ENCODE assay signal across 12 cellular contexts in genomic region chr1:9941-10717, GRCh38. TPM values are rescaled to one million over a fixed set of nuclear protein-coding genes. Genes with fewer than 3 reads are reported as not detected.
DNase-seq lines count a peak whose midpoint lies in the region; ATAC-seq and TF ChIP-seq lines count a peak whose summit lies in the region.
"Not testable (repeated sequence)": the region's sequence is repeated elsewhere in the genome, so short reads cannot be mapped to it uniquely, and the experiment has no call there.
"Had no signal": no experiment of that assay in that cellular context is flagged by ENCODE, and none has a peak within 500 bp of the region (broad histone marks: within the 10 kb centered on the region; RNA-seq: fewer than 3 reads in every experiment).

No MANE protein-coding gene starts in this region.

- H3K4me3 Mint-ChIP-seq in CD4-positive, CD25-positive, alpha-beta regulatory T cell; T-helper 2 cell treated with Interferon-gamma antibody and Interleukin-4, amounts not matched to agents 5 μg/mL and 100 μg/mL, for 36 hours; activated naive CD8-positive, alpha-beta T cell treated with anti-CD3 and anti-CD28 coated beads, Interleukin-2, amount 10 ng/mL, durations not matched to agents 7 days and 5 days; glutamatergic neuron (ENCODE audit: unreplicated experiment); progenitor cell of endocrine pancreas (ENCODE audit: low read depth): not testable (repeated sequence)

- not testable (repeated sequence) for H3K9me3 Mint-ChIP-seq in CD4-positive, CD25-positive, alpha-beta regulatory T cell; T-helper 2 cell treated with Interferon-gamma antibody and Interleukin-4, amounts not matched to agents 5 μg/mL and 100 μg/mL, for 36 hours; activated naive CD8-positive, alpha-beta T cell treated with anti-CD3 and anti-CD28 coated beads, Interleukin-2, amount 10 ng/mL, durations not matched to agents 7 days and 5 days; glutamatergic neuron (ENCODE audit: unreplicated experiment); progenitor cell of endocrine pancreas (ENCODE audit: low read depth)

- not testable (repeated sequence) for H3K36me3 Mint-ChIP-seq in CD4-positive, CD25-positive, alpha-beta regulatory T cell; T-helper 2 cell treated with Interferon-gamma antibody and Interleukin-4, amounts not matched to agents 5 μg/mL and 100 μg/mL, for 36 hours (ENCODE audit: low read depth); activated naive CD8-positive, alpha-beta T cell treated with anti-CD3 and anti-CD28 coated beads, Interleukin-2, amount 10 ng/mL, durations not matched to agents 7 days and 5 days; glutamatergic neuron (ENCODE audit: unreplicated experiment); progenitor cell of endocrine pancreas (ENCODE audit: insufficient read depth)

- ATAC-seq in CD4-positive, CD25-positive, alpha-beta regulatory T cell (ENCODE audit: low read depth in 2 of 2), result not testable (repeated sequence)
- peak; percentile 50 for ATAC-seq in activated naive CD8-positive, alpha-beta T cell treated with anti-CD3 and anti-CD28 coated beads, Interleukin-2, amount 10 ng/mL, durations not matched to agents 7 days and 5 days (ENCODE audit: low read depth)

- H3K36me3 ChIP-seq in CD4-positive, CD25-positive, alpha-beta regulatory T cell (ENCODE audit: control insufficient read depth, insufficient read depth, low read length); stomach: not testable (repeated sequence)

- WGBS in lower leg skin, 2 donors, result 92 to 93% methylated on average over 8 to 12 of the region's 37 CpGs
- 62 to 89% (median 81%) methylated on average over 9 to 21 of the region's 37 CpGs; no CpG with 5 or more reads in 1 of the 5 donors for WGBS in stomach, 5 donors

- not testable (repeated sequence) for H3K27ac ChIP-seq in CD4-positive, CD25-positive, alpha-beta regulatory T cell (ENCODE audit: insufficient read depth, low read length, poor library complexity, severe bottlenecking); stomach

- intact Hi-C loops in lower leg skin (cut with DNase I; ENCODE audit: low total_unique reads); stomach (cut with DNase I; ENCODE audit: low total_unique reads): not testable (repeated sequence)

- not testable (repeated sequence) for H3K9me3 ChIP-seq in CD4-positive, CD25-positive, alpha-beta regulatory T cell (ENCODE audit: control insufficient read depth in 2 of 2, low read length in 2 of 2); stomach

- not testable (repeated sequence) for H3K4me1 Mint-ChIP-seq in CD4-positive, CD25-positive, alpha-beta regulatory T cell; T-helper 2 cell treated with Interferon-gamma antibody and Interleukin-4, amounts not matched to agents 5 μg/mL and 100 μg/mL, for 36 hours (ENCODE audit: low read depth); activated naive CD8-positive, alpha-beta T cell treated with anti-CD3 and anti-CD28 coated beads, Interleukin-2, amount 10 ng/mL, durations not matched to agents 7 days and 5 days; glutamatergic neuron (ENCODE audit: low read depth, unreplicated experiment); progenitor cell of endocrine pancreas (ENCODE audit: low read depth)

- H3K27me3 Mint-ChIP-seq in CD4-positive, CD25-positive, alpha-beta regulatory T cell; T-helper 2 cell treated with Interferon-gamma antibody and Interleukin-4, amounts not matched to agents 5 μg/mL and 100 μg/mL, for 36 hours (ENCODE audit: low read depth); activated naive CD8-positive, alpha-beta T cell treated with anti-CD3 and anti-CD28 coated beads, Interleukin-2, amount 10 ng/mL, durations not matched to agents 7 days and 5 days; glutamatergic neuron (ENCODE audit: unreplicated experiment); progenitor cell of endocrine pancreas: not testable (repeated sequence)

- not testable (repeated sequence) for H3K27me3 ChIP-seq in CD4-positive, CD25-positive, alpha-beta regulatory T cell (ENCODE audit: control insufficient read depth, insufficient read depth, low read length); stomach

- H3K4me3 ChIP-seq in CD4-positive, CD25-positive, alpha-beta regulatory T cell (ENCODE audit: low read depth, low read length); lower leg skin (ENCODE audit: low read depth, poor library complexity, severe bottlenecking); stomach: not testable (repeated sequence)

- not testable (repeated sequence) for TF ChIP-seq CTCF in glutamatergic neuron (IDR thresholded peaks at IDR 0.05; ENCODE audit: partially characterized antibody, unreplicated experiment); lower leg skin (IDR thresholded peaks at IDR 0.05); progenitor cell of endocrine pancreas (IDR thresholded peaks at IDR 0.05; ENCODE audit: unreplicated experiment); stomach (IDR thresholded peaks at IDR 0.05)

- not testable (repeated sequence) for H3K27ac Mint-ChIP-seq in CD4-positive, CD25-positive, alpha-beta regulatory T cell; T-helper 2 cell treated with Interferon-gamma antibody and Interleukin-4, amounts not matched to agents 5 μg/mL and 100 μg/mL, for 36 hours; activated naive CD8-positive, alpha-beta T cell treated with anti-CD3 and anti-CD28 coated beads, Interleukin-2, amount 10 ng/mL, durations not matched to agents 7 days and 5 days; glutamatergic neuron (ENCODE audit: unreplicated experiment); progenitor cell of endocrine pancreas

- POLR2A ChIA-PET in activated naive CD8-positive, alpha-beta T cell treated with anti-CD3 and anti-CD28 coated beads, Interleukin-2, amount 10 ng/mL, durations not matched to agents 7 days and 5 days (lab: Charles Lee), result not testable (repeated sequence)

- DNase-seq in CD4-positive, CD25-positive, alpha-beta regulatory T cell, result peak in 2 of 3 donors; percentile 11 to 45
- DNase-seq in T-helper 2 cell treated with Interferon-gamma antibody and Interleukin-4, amounts not matched to agents 5 μg/mL and 100 μg/mL, for 36 hours (ENCODE audit: low spot score), result peak; percentile 15
- peak; percentile 53 for DNase-seq in activated CD8-positive, alpha-beta memory T cell treated with anti-CD3 and anti-CD28 coated beads, Interleukin-2, amount 50 U/mL, for 48 hours
- peak; percentile 61 for DNase-seq in activated naive CD8-positive, alpha-beta T cell treated with anti-CD3 and anti-CD28 coated beads, Interleukin-2, amount 10 ng/mL, durations not matched to agents 7 days and 5 days
- DNase-seq in glutamatergic neuron, result peak; percentile 25
- peak; percentile 15 to 76 for DNase-seq in lower leg skin (ENCODE audit: low spot score in 2 of 2)
- DNase-seq in progenitor cell of endocrine pancreas (ENCODE audit: low spot score, unreplicated experiment), result peak; percentile 8
- DNase-seq in stomach, result peak; percentile 41

- not testable (repeated sequence) for TF ChIP-seq EP300 in stomach (IDR thresholded peaks at IDR 0.05)

- H3K4me1 ChIP-seq in CD4-positive, CD25-positive, alpha-beta regulatory T cell (ENCODE audit: control insufficient read depth, insufficient read depth, low read length, poor library complexity, severe bottlenecking); stomach: not testable (repeated sequence)

- TF ChIP-seq POLR2A in lower leg skin (IDR thresholded peaks at IDR 0.05); stomach (IDR thresholded peaks at IDR 0.05): not testable (repeated sequence)

RNA-seq across cellular contexts. Expression of gene OR4F5, which starts 55.1 kb away (rescaled TPM):
- not detected for total RNA-seq in CD4-positive, CD25-positive, alpha-beta regulatory T cell
- not detected for polyA plus RNA-seq in CD4-positive, CD25-positive, alpha-beta regulatory T cell
- total RNA-seq in activated naive CD8-positive, alpha-beta T cell treated with anti-CD3 and anti-CD28 coated beads, Interleukin-2, amount 10 ng/mL, durations not matched to agents 7 days and 5 days, result not detected
- total RNA-seq in glutamatergic neuron (ENCODE audit: unreplicated experiment), result not detected
- total RNA-seq in lower leg skin, result not detected
- not detected in 2 replicates for total RNA-seq in progenitor cell of endocrine pancreas
- not detected for total RNA-seq in stomach
- polyA plus RNA-seq in stomach, result not detected
- total RNA-seq: A172, GM23248, thoracic aorta had no signal
- polyA plus RNA-seq: esophagus, GM23248 had no signal

Comparison
In these comparisons a context has a peak if more than half of its experiments do, and no peak if none do; other contexts are left out.
1. DNase-seq: peak in every context shown above with its lines; median percentile 61 in activated naive CD8-positive, alpha-beta T cell treated with anti-CD3 and anti-CD28 coated beads, Interleukin-2, amount 10 ng/mL, durations not matched to agents 7 days and 5 days; 53 in activated CD8-positive, alpha-beta memory T cell treated with anti-CD3 and anti-CD28 coated beads, Interleukin-2, amount 50 U/mL, for 48 hours; 46 in lower leg skin; 41 in stomach; 28 in CD4-positive, CD25-positive, alpha-beta regulatory T cell; 25 in glutamatergic neuron; 15 in T-helper 2 cell treated with Interferon-gamma antibody and Interleukin-4, amounts not matched to agents 5 μg/mL and 100 μg/mL, for 36 hours; 8 in progenitor cell of endocrine pancreas.